30 cellular contexts compared by ENCODE assay signal in the genomic region with DNA sequence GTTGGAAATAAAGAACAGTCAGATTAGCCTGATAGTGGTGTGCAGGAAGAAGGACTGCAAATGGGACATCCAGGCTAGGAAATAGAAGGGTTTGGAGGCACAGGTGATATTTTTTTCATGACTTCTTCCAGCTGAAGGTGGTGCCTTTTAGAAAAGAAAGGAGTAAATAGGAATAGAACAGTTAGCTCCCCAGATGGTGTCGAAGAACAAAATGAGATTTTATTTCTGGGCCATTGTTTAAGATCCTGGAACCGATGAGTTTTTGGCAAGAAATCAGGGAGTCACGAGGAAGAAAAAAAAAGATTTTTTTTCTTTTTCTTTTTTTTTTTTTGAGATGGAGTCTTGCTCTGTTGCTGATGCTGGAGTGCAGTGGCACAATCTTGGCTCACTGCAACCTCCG.
"Had no signal": no experiment of that assay in that cellular context is flagged by ENCODE, and none has a peak within 500 bp of the region (broad histone marks: within the 10 kb centered on the region; RNA-seq: fewer than 3 reads in every experiment).

No MANE protein-coding gene starts in this region.

- H3K27me3 ChIP-seq: adrenal gland, body of pancreas, breast epithelium, SJCRH30 had no signal

- H3K27ac ChIP-seq: adrenal gland, body of pancreas, breast epithelium, PC-9, SJCRH30, SK-N-MC, WERI-Rb-1 had no signal

- H3K4me1 ChIP-seq: adrenal gland, body of pancreas, breast epithelium, SJCRH30 had no signal

- ATAC-seq: activated CD8-positive, alpha-beta T cell treated with anti-CD3 and anti-CD28 coated beads, Interleukin-2, amount 10 ng/mL, durations not matched to agents 7 days and 5 days; body of pancreas; K562 had no signal

- H3K36me3 ChIP-seq: adrenal gland, breast epithelium had no signal

- H3K9me3 ChIP-seq: adrenal gland, body of pancreas, breast epithelium, SJCRH30 had no signal

- FAIRE-seq: astrocyte, K562 had no signal

- H3K4me3 ChIP-seq: adrenal gland, body of pancreas, breast epithelium, K562, PC-9, SJCRH30, SK-N-MC had no signal

- H3K4me2 ChIP-seq: PC-9 had no signal

- DNase-seq: activated CD4-positive, alpha-beta T cell treated with anti-CD3 and anti-CD28 coated beads for 1 hour; activated CD4-positive, alpha-beta T cell treated with anti-CD3 and anti-CD28 coated beads, Interleukin-2, amount 10 ng/mL, durations not matched to agents 7 days and 5 days; activated CD4-positive, alpha-beta T cell treated with anti-CD3 and anti-CD28 coated beads, Interleukin-2, amount 50 U/mL, for 48 hours; activated CD4-positive, CD25-positive, alpha-beta regulatory T cell; activated CD8-positive, alpha-beta T cell treated with anti-CD3 and anti-CD28 coated beads, Interleukin-2, amount 10 ng/mL, durations not matched to agents 7 days and 5 days; activated gamma-delta T cell; activated naive CD4-positive, alpha-beta T cell treated with Interleukin-2 at 50 U/mL for 16 hours; activated naive CD8-positive, alpha-beta T cell treated with anti-CD3 and anti-CD28 coated beads, Interleukin-2, amount 10 ng/mL, durations not matched to agents 7 days and 5 days; activated T-cell treated with anti-CD3 and anti-CD28 coated beads, Interleukin-2, amount 50 U/mL, for 24 hours; adrenal gland; body of pancreas; NCI-H1092 treated with DMSO at 0.1 percent for 48 hours; NCI-H1417; NCI-H146; NCI-H187; NCI-H2029 treated with DMSO at 0.1 percent for 48 hours; NCI-H2107; NCI-H226; NCI-H526; NCI-H748 treated with DMSO at 0.1 percent for 48 hours; NK-92 treated with Interleukin-12 subunit alpha and Interleukin-12 subunit beta, amount 100 ng/mL, for 24 hours; PC-9; Right ventricle myocardium superior; SJCRH30; T1000; WERI-Rb-1 had no signal

- H2AFZ ChIP-seq: PC-9 had no signal
